In genomic region chr7:47470567-47471357, GRCh38 we compare ENCODE assay signal across 12 cellular contexts.
DNase-seq lines count a peak whose midpoint lies in the region; ATAC-seq and TF ChIP-seq lines count a peak whose summit lies in the region.
"Had no signal": no experiment of that assay in that cellular context is flagged by ENCODE, and none has a peak within 500 bp of the region (broad histone marks: within the 10 kb centered on the region; RNA-seq: fewer than 3 reads in every experiment).

No MANE protein-coding gene starts in this region.

- DNase-seq in NCI-H1417 (lab: John Stamatoyannopoulos, UW) (peak in 2 of 3 experiments; percentile 92 to 99), WTC11 (ENCODE audit: low spot score) (peak; percentile 53), mesendoderm (peak; percentile 81), HCEC 1CT (no peak), HFFc6 (no peak), PC-3 (no peak)
- DNase-seq: effector CD8-positive, alpha-beta T cell; NCI-H187 treated with DMSO at 0.1 percent for 48 hours; stimulated activated CD4-positive, alpha-beta T cell treated with anti-CD3 and anti-CD28 coated beads, Interleukin-15, amount 100 ng/mL, for 24 hours had no signal

- POLR2A ChIA-PET in WTC11 (lab: Charles Lee), result interaction anchor here (0.5 kb wide), 1 partner anchor 62 kb away, joined by 4 read pairs; no protein-coding TSS in a partner anchor
- POLR2A ChIA-PET in PC-3 (lab: Charles Lee; ENCODE audit: unreplicated experiment), result no interaction called here

- H3K9me2 ChIP-seq in PC-3 (replicated peaks; ENCODE audit: low read length), result no peaks in the 10 kb centered on the region

- H2AFZ ChIP-seq in PC-3 (ENCODE audit: low read length), result no peak overlapping the region

- no TSS peak for BruUV-seq in PC-3 (replicated peaks; lab: Mats Ljungman, UMichigan)

- no peak overlapping the region for H2BK120ac ChIP-seq in mesendoderm (ENCODE audit: low read depth, low read length)

- H3K18ac ChIP-seq in mesendoderm (ENCODE audit: low read length), result no peak overlapping the region

- no CpG with 5 or more reads among the region's 13 CpGs for WGBS in mesendoderm (ENCODE audit: extremely low coverage, insufficient coverage, low lambda C conversion rate)

- no peaks in the 10 kb centered on the region for H3K9me3 ChIP-seq in PC-3 (ENCODE audit: low read length)

- peak overlapping the region; percentile 49 for H3K56ac ChIP-seq in mesendoderm (ENCODE audit: low read length)

- no peaks in the 10 kb centered on the region for H3F3A ChIP-seq in PC-3 (ENCODE audit: low read length, unreplicated experiment)

- intact Hi-C loops in PC-3 (cut with micrococcal nuclease), result no loop called here

- no peak overlapping the region for H3K4ac ChIP-seq in mesendoderm (ENCODE audit: low read depth, low read length)

- no peak overlapping the region for H2BK15ac ChIP-seq in mesendoderm (replicated peaks; ENCODE audit: low read depth)

- H3K79me1 ChIP-seq in mesendoderm (ENCODE audit: low read length), result no peaks in the 10 kb centered on the region

- H2BK5ac ChIP-seq in mesendoderm (ENCODE audit: low read length), result no peak overlapping the region

- no peak overlapping the region for H4K8ac ChIP-seq in mesendoderm (ENCODE audit: low read depth, low read length)

- H3K9ac ChIP-seq in mesendoderm (ENCODE audit: low read length) (no peak overlapping the region), PC-3 (ENCODE audit: low read length) (no peak overlapping the region)

- no peak overlapping the region for H4K5ac ChIP-seq in mesendoderm (ENCODE audit: low read length)

- H3K79me2 ChIP-seq in mesendoderm (ENCODE audit: control insufficient read depth, insufficient read depth, low read length) (no peaks in the 10 kb centered on the region), PC-3 (ENCODE audit: low read length) (peaks cover 58% of the 10 kb centered on the region)

- no peak overlapping the region for H2AK5ac ChIP-seq in mesendoderm (ENCODE audit: low read length)

- H3K4me3 Mint-ChIP-seq in WTC11 (peak overlapping the region; percentile 38), HFFc6 (no peak overlapping the region)

- H3K4me2 ChIP-seq in mesendoderm (ENCODE audit: low read length), result no peak overlapping the region
- H3K4me2 ChIP-seq in PC-3 (ENCODE audit: low read length), result no peak overlapping the region

- CTCF ChIA-PET in WTC11 (lab: Charles Lee), result interaction anchor here (0.6 to 1.5 kb wide), 6 partner anchors 9 to 205 kb away, joined by 3 to 7 read pairs (median 4); no protein-coding TSS in a partner anchor
- CTCF ChIA-PET in PC-3 (lab: Charles Lee), result no interaction called here

- H3K27ac ChIP-seq in 22Rv1 (peak overlapping the region; percentile 95), mesendoderm (ENCODE audit: low read depth, low read length) (peak overlapping the region; percentile 38), PC-3 (ENCODE audit: low read length) (no peak overlapping the region)

- H3K23ac ChIP-seq in mesendoderm (ENCODE audit: low read length), result no peak overlapping the region

- H3K9me3 Mint-ChIP-seq in WTC11, result no peaks in the 10 kb centered on the region
- H3K9me3 Mint-ChIP-seq in HFFc6, result no peaks in the 10 kb centered on the region
- H3K9me3 Mint-ChIP-seq: activated T-helper 2 cell treated with anti-CD3 and anti-CD28 coated beads, Interferon-gamma antibody, Interleukin-2, Interleukin-4, amounts not matched to agents 10 μg/mL and 5 μg/mL and 100 μg/mL, durations not matched to agents 14 hours and 24 hours and 36 hours had no signal

- peaks cover 41% of the 10 kb centered on the region for H3K4me1 Mint-ChIP-seq in WTC11
- no peaks in the 10 kb centered on the region for H3K4me1 Mint-ChIP-seq in HFFc6 (ENCODE audit: low read depth)

- no peak overlapping the region for H3K4me3 ChIP-seq in mesendoderm (ENCODE audit: low read length)
- no peak overlapping the region for H3K4me3 ChIP-seq in PC-3 (ENCODE audit: low read length)

- H3K4me1 ChIP-seq in mesendoderm (ENCODE audit: control insufficient read depth, low read depth, low read length), result peaks cover 9% of the 10 kb centered on the region
- peaks cover 16% of the 10 kb centered on the region for H3K4me1 ChIP-seq in PC-3 (ENCODE audit: insufficient read depth, low read length)

- H3K36me3 Mint-ChIP-seq in WTC11, result no peaks in the 10 kb centered on the region
- no peaks in the 10 kb centered on the region for H3K36me3 Mint-ChIP-seq in HFFc6 (ENCODE audit: low read depth)

- H3K27me3 ChIP-seq in mesendoderm (ENCODE audit: insufficient read depth, low read length, poor library complexity), result no peaks in the 10 kb centered on the region
- no peaks in the 10 kb centered on the region for H3K27me3 ChIP-seq in PC-3 (ENCODE audit: low read length)

- TF ChIP-seq CTCF in 22Rv1 (IDR thresholded peaks at IDR 0.05) (no peak), WTC11 (IDR thresholded peaks at IDR 0.05) (no peak), HFFc6 (IDR thresholded peaks at IDR 0.05) (no peak), PC-3 (conservative IDR thresholded peaks at IDR 0.05; ENCODE audit: low read depth, low read length) (no peak)

- H4K20me1 ChIP-seq in PC-3 (ENCODE audit: low read length), result peaks cover 9% of the 10 kb centered on the region; the same call in 1 of the 2 replicates

- H3K36me3 ChIP-seq in mesendoderm (ENCODE audit: control insufficient read depth, insufficient read depth, low read length) (no peaks in the 10 kb centered on the region), PC-3 (ENCODE audit: low read depth, low read length) (peaks cover 3% of the 10 kb centered on the region; the same call in 1 of the 2 replicates)

- H3K27me3 Mint-ChIP-seq in WTC11 (ENCODE audit: low read depth) (peaks cover 9% of the 10 kb centered on the region), HFFc6 (ENCODE audit: insufficient read depth) (peaks cover 4% of the 10 kb centered on the region; the same call in 1 of the 2 replicates)

- H3K27ac Mint-ChIP-seq in WTC11 (peak overlapping the region; percentile 90), HFFc6 (no peak overlapping the region)
- H3K27ac Mint-ChIP-seq: activated T-helper 2 cell treated with anti-CD3 and anti-CD28 coated beads, Interferon-gamma antibody, Interleukin-2, Interleukin-4, amounts not matched to agents 10 μg/mL and 5 μg/mL and 100 μg/mL, durations not matched to agents 14 hours and 24 hours and 36 hours had no signal

- ATAC-seq in WTC11 (peak; percentile 81), GM19328 (IDR thresholded peaks at IDR 0.05; ENCODE audit: unreplicated experiment) (no peak), PC-3 (no peak)

TF ChIP-seq in WTC11, 78 proteins besides CTCF, POLR2A, EP300 and RAD21:
- TF ChIP-seq SMAD3 (CRISPR knock-in tag; IDR thresholded peaks at IDR 0.05; ENCODE audit: borderline replicate concordance) (0 out of 2 replicates have a peak, but pooled peaks have one; percentile 40), MXD4 (CRISPR knock-in tag; IDR thresholded peaks at IDR 0.05; ENCODE audit: borderline replicate concordance) (no peak), GTF2I (CRISPR knock-in tag; conservative IDR thresholded peaks at IDR 0.05) (no peak), ETV6 (CRISPR knock-in tag; IDR thresholded peaks at IDR 0.05) (no peak; the same call in 1 of the 2 replicates), SP1 (CRISPR knock-in tag; conservative IDR thresholded peaks at IDR 0.05) (0 out of 2 replicates have a peak, but pooled peaks have one; percentile 32), ELF4 (CRISPR knock-in tag; IDR thresholded peaks at IDR 0.05; ENCODE audit: low read depth) (no peak), TEAD1 (CRISPR knock-in tag; IDR thresholded peaks at IDR 0.05) (peak; percentile 29; the same call in 1 of the 2 replicates)
- TF ChIP-seq, protein P1, sequence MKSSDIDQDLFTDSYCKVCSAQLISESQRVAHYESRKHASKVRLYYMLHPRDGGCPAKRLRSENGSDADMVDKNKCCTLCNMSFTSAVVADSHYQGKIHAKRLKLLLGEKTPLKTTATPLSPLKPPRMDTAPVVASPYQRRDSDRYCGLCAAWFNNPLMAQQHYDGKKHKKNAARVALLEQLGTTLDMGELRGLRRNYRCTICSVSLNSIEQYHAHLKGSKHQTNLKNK (CRISPR knock-in tag; IDR thresholded peaks at IDR 0.05), result no peak
- TF ChIP-seq, protein P2, sequence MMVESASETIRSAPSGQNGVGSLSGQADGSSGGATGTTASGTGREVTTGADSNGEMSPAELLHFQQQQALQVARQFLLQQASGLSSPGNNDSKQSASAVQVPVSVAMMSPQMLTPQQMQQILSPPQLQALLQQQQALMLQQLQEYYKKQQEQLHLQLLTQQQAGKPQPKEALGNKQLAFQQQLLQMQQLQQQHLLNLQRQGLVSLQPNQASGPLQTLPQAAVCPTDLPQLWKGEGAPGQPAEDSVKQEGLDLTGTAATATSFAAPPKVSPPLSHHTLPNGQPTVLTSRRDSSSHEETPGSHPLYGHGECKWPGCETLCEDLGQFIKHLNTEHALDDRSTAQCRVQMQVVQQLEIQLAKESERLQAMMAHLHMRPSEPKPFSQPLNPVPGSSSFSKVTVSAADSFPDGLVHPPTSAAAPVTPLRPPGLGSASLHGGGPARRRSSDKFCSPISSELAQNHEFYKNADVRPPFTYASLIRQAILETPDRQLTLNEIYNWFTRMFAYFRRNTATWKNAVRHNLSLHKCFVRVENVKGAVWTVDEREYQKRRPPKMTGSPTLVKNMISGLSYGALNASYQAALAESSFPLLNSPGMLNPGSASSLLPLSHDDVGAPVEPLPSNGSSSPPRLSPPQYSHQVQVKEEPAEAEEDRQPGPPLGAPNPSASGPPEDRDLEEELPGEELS (CRISPR knock-in tag; IDR thresholded peaks at IDR 0.05), result peak; percentile 77; the same call in 1 of the 2 replicates

Comparison
In these comparisons a context has a peak if more than half of its experiments do, and no peak if none do; other contexts are left out.
1. DNase-seq: peak in NCI-H1417 (2 of 3), WTC11 (single experiment) and mesendoderm (single experiment); none in HCEC 1CT (single experiment), HFFc6 (single experiment) and PC-3 (single experiment).